ENCODE assay signal across 9 cellular contexts in the genomic region with DNA sequence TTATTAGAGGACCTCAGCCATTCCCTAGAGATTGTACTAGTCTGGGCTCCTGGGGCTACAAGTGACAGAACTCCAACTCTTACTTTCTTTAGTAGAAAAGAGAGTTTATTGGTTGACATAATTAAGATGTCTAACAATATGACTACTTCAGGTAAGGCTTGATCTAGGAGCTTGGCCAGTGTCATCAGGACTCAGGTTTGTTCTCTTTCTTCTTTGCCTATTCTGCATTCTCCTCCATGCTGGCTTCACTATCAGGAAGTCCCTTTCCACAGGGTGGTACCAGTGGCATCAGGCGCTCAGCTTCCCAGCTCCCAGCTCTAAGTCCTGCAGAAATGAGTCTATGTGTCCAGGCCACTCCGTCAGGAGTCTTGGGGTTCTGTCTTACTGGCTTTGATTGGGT.
"Had no signal": no experiment of that assay in that cellular context is flagged by ENCODE, and none has a peak within 500 bp of the region (broad histone marks: within the 10 kb centered on the region; RNA-seq: fewer than 3 reads in every experiment).

No MANE protein-coding gene starts in this region.

- H3K4me3 ChIP-seq: GM23248, GM23338, HAP-1 had no signal

- ATAC-seq: GM23338, HCT116 had no signal

- H2AFZ ChIP-seq: GM23248, GM23338 had no signal

- H3K9me3 ChIP-seq: HAP-1 had no signal

- DNase-seq: GM23248, GOT3, H9, HCEC 1CT, HFFc6 had no signal

- H3K4me2 ChIP-seq: GM23338 had no signal

- H3K36me3 ChIP-seq: HAP-1 had no signal

- H3K9ac ChIP-seq: GM23248 had no signal

- H3K4me1 ChIP-seq: HAP-1 had no signal

- H3K27ac ChIP-seq: GM23248 had no signal

- FAIRE-seq: H54 had no signal
